In genomic region chr2:27177441-27178351, GRCh38 we compare ENCODE assay signal across 1 cellular context.
A peak's percentile ranks its signal among the peaks of the same experiment; 100 is the strongest.
TF ChIP-seq lines count a peak whose summit lies in the region.

No MANE protein-coding gene starts in this region.

TF ChIP-seq in HepG2, 621 proteins besides CTCF, POLR2A, EP300 and RAD21 (continued from another document and continues in another):
- no peak for TF ChIP-seq DMTF1 (CRISPR knock-in tag; IDR thresholded peaks at IDR 0.05)
- no peak for TF ChIP-seq AGO1 (IDR thresholded peaks at IDR 0.05; ENCODE audit: low read depth, low read length, poor library complexity, severe bottlenecking)
- no peak for TF ChIP-seq ZNF720 (CRISPR knock-in tag; IDR thresholded peaks at IDR 0.05)
- TF ChIP-seq ZNF670 (CRISPR knock-in tag; IDR thresholded peaks at IDR 0.05; ENCODE audit: borderline replicate concordance), result no peak
- TF ChIP-seq PRDM15 (CRISPR knock-in tag; IDR thresholded peaks at IDR 0.05), result 0 out of 2 replicates have a peak, but pooled peaks have one; percentile 17
- TF ChIP-seq PHF21A (CRISPR knock-in tag; IDR thresholded peaks at IDR 0.05), result peak; percentile 99
- peak; percentile 65 for TF ChIP-seq THAP11 (CRISPR knock-in tag; IDR thresholded peaks at IDR 0.05)
- peak; percentile 66; the same call in 1 of the 2 replicates for TF ChIP-seq MLXIP (CRISPR knock-in tag; IDR thresholded peaks at IDR 0.05; ENCODE audit: borderline replicate concordance)
- peak; percentile 73; the same call in 1 of the 2 replicates for TF ChIP-seq ZNF431 (CRISPR knock-in tag; IDR thresholded peaks at IDR 0.05; ENCODE audit: borderline replicate concordance, low read depth)
- TF ChIP-seq ZNF160 (CRISPR knock-in tag; IDR thresholded peaks at IDR 0.05), result no peak
- no peak; the same call in none of the 2 replicates for TF ChIP-seq ZNF614 (CRISPR knock-in tag; IDR thresholded peaks at IDR 0.05; ENCODE audit: borderline replicate concordance)
- TF ChIP-seq ZNF362 (CRISPR knock-in tag; IDR thresholded peaks at IDR 0.05; ENCODE audit: borderline replicate concordance), result peak; percentile 99
- 0 out of 2 replicates have a peak, but pooled peaks have one; percentile 50 for TF ChIP-seq NFKBIZ (CRISPR knock-in tag; IDR thresholded peaks at IDR 0.05)
- TF ChIP-seq ZNF296 (CRISPR knock-in tag; conservative IDR thresholded peaks at IDR 0.05), result no peak
- no peak for TF ChIP-seq HBP1 (CRISPR knock-in tag; IDR thresholded peaks at IDR 0.05; ENCODE audit: low read depth)
- TF ChIP-seq CBX2 (IDR thresholded peaks at IDR 0.05; ENCODE audit: low read depth, low read length), result no peak
- no peak; the same call in 1 of the 2 replicates for TF ChIP-seq CBX2 (CRISPR knock-in tag; IDR thresholded peaks at IDR 0.05; ENCODE audit: low read depth)
- TF ChIP-seq MAF1 (CRISPR knock-in tag; IDR thresholded peaks at IDR 0.05; ENCODE audit: borderline replicate concordance), result no peak
- TF ChIP-seq ZNF292 (CRISPR knock-in tag; IDR thresholded peaks at IDR 0.05; ENCODE audit: borderline replicate concordance, low read depth), result peak; percentile 20; the same call in 1 of the 2 replicates
- no peak for TF ChIP-seq ZNF615 (CRISPR knock-in tag; IDR thresholded peaks at IDR 0.05; ENCODE audit: borderline replicate concordance)
- peak; percentile 64 for TF ChIP-seq GABPB1 (CRISPR knock-in tag; IDR thresholded peaks at IDR 0.05)
- TF ChIP-seq IKZF5 (CRISPR knock-in tag; IDR thresholded peaks at IDR 0.05), result peak; percentile 98; the same call in 1 of the 2 replicates
- no peak for TF ChIP-seq ZNF652 (CRISPR knock-in tag; IDR thresholded peaks at IDR 0.05; ENCODE audit: borderline replicate concordance, low read depth)
- peak; percentile 53 for TF ChIP-seq ZNF883 (CRISPR knock-in tag; IDR thresholded peaks at IDR 0.05; ENCODE audit: not compliant biosample characterization)
- TF ChIP-seq MAFG (CRISPR knock-in tag; IDR thresholded peaks at IDR 0.05), result no peak
- no peak for TF ChIP-seq ETS1 (CRISPR knock-in tag; IDR thresholded peaks at IDR 0.05)
- TF ChIP-seq SMARCC2 (IDR thresholded peaks at IDR 0.05), result no peak
- peak; percentile 99 for TF ChIP-seq ARID3A (IDR thresholded peaks at IDR 0.05; ENCODE audit: low read depth, low read length)
- TF ChIP-seq RFXAP (CRISPR knock-in tag; IDR thresholded peaks at IDR 0.05; ENCODE audit: borderline replicate concordance), result no peak; the same call in 1 of the 2 replicates
- TF ChIP-seq MYC (CRISPR knock-in tag; IDR thresholded peaks at IDR 0.05; ENCODE audit: borderline replicate concordance), result peak; percentile 84; the same call in 1 of the 2 replicates
- TF ChIP-seq ETV6 (CRISPR knock-in tag; conservative IDR thresholded peaks at IDR 0.05), result no peak
- TF ChIP-seq MEIS1 (CRISPR knock-in tag; IDR thresholded peaks at IDR 0.05; ENCODE audit: borderline replicate concordance), result peak; percentile 92; the same call in 1 of the 2 replicates
- TF ChIP-seq ZNF441 (CRISPR knock-in tag; IDR thresholded peaks at IDR 0.05; ENCODE audit: borderline replicate concordance), result peak; percentile 14; the same call in 1 of the 2 replicates
- TF ChIP-seq NFIB (CRISPR knock-in tag; IDR thresholded peaks at IDR 0.05; ENCODE audit: borderline replicate concordance), result no peak
- TF ChIP-seq SNAI1 (CRISPR knock-in tag; IDR thresholded peaks at IDR 0.05; ENCODE audit: borderline replicate concordance), result no peak
- peak; percentile 63; the same call in 1 of the 2 replicates for TF ChIP-seq IRF1 (CRISPR knock-in tag; IDR thresholded peaks at IDR 0.05; ENCODE audit: low read depth)
- peak; percentile 90 for TF ChIP-seq FOXO1 (CRISPR knock-in tag; IDR thresholded peaks at IDR 0.05)
- peak; percentile 58; the same call in 1 of the 2 replicates for TF ChIP-seq KLF6 (CRISPR knock-in tag; IDR thresholded peaks at IDR 0.05)
- no peak for TF ChIP-seq SMARCE1 (IDR thresholded peaks at IDR 0.05; ENCODE audit: borderline replicate concordance)
- TF ChIP-seq ZMYM3 (CRISPR knock-in tag; IDR thresholded peaks at IDR 0.05), result peak; percentile 94
- TF ChIP-seq ZNF740 (CRISPR knock-in tag; IDR thresholded peaks at IDR 0.05), result no peak
- peak; percentile 76 for TF ChIP-seq ZNF121 (CRISPR knock-in tag; IDR thresholded peaks at IDR 0.05)
- no peak for TF ChIP-seq NFE2L2 (IDR thresholded peaks at IDR 0.05; ENCODE audit: low read length)
- TF ChIP-seq EHMT2 (IDR thresholded peaks at IDR 0.05; ENCODE audit: borderline replicate concordance, low read depth, low read length), result peak; percentile 94
- TF ChIP-seq GTF3A (CRISPR knock-in tag; conservative IDR thresholded peaks at IDR 0.05), result no peak
- TF ChIP-seq ZMYM2 (CRISPR knock-in tag; IDR thresholded peaks at IDR 0.05), result peak; percentile 99
- no peak for TF ChIP-seq CERS6 (CRISPR knock-in tag; IDR thresholded peaks at IDR 0.05)
